12 cellular contexts compared by ENCODE assay signal in genomic region chr9:70587143-70587710, GRCh38.
DNase-seq lines count a peak whose midpoint lies in the region; ATAC-seq, FAIRE-seq and TF ChIP-seq lines count a peak whose summit lies in the region.
"Had no signal": no experiment of that assay in that cellular context is flagged by ENCODE, and none has a peak within 500 bp of the region (broad histone marks: within the 10 kb centered on the region; RNA-seq: fewer than 3 reads in every experiment).

No MANE protein-coding gene starts in this region.

- H3K4me1 ChIP-seq in kidney (ENCODE audit: control insufficient read depth in 1 of 2, insufficient read depth in 1 of 2, low read depth in 1 of 2, low read length in 2 of 2) (peaks cover 14 to 22% of the 10 kb centered on the region in 2 donors), subcutaneous abdominal adipose tissue (ENCODE audit: control insufficient read depth in 5 of 5, insufficient read depth in 5 of 5, low read length in 5 of 5) (peaks cover 0 to 28% (median 21%) of the 10 kb centered on the region in 5 donors), SJCRH30 (no peaks in the 10 kb centered on the region)

- no peaks in the 10 kb centered on the region for H3K36me3 Mint-ChIP-seq in T-helper 2 cell treated with Interferon-gamma antibody and Interleukin-4, amounts not matched to agents 5 μg/mL and 100 μg/mL, for 36 hours (ENCODE audit: low read depth)

- TF ChIP-seq CTCF in kidney (IDR thresholded peaks at IDR 0.05; ENCODE audit: borderline replicate concordance, extremely low read depth, insufficient read depth): no peak

- H3K9me3 Mint-ChIP-seq in T-helper 2 cell treated with Interferon-gamma antibody and Interleukin-4, amounts not matched to agents 5 μg/mL and 100 μg/mL, for 36 hours: no peaks in the 10 kb centered on the region

- H3K9ac ChIP-seq in kidney (ENCODE audit: low read length in 2 of 2): peak overlapping the region in 1 of 2 donors; percentile 38
- H3K9ac ChIP-seq in subcutaneous abdominal adipose tissue (ENCODE audit: low read length in 5 of 5): peak overlapping the region in 1 of 5 donors; percentile 27

- H3K9me3 ChIP-seq in kidney (ENCODE audit: control insufficient read depth in 1 of 2, low read length in 2 of 2) (no peaks in the 10 kb centered on the region), subcutaneous abdominal adipose tissue (ENCODE audit: control insufficient read depth in 5 of 5, low read length in 5 of 5) (no peaks in the 10 kb centered on the region), SJCRH30 (replicated peaks) (no peaks in the 10 kb centered on the region)

- ATAC-seq in GM21515 (IDR thresholded peaks at IDR 0.05; ENCODE audit: unreplicated experiment): no peak
- ATAC-seq in GM21576 (IDR thresholded peaks at IDR 0.05; ENCODE audit: unreplicated experiment): no peak

- no peaks in the 10 kb centered on the region for H3K27me3 ChIP-seq in subcutaneous abdominal adipose tissue (ENCODE audit: control insufficient read depth in 5 of 5, insufficient read depth in 4 of 5, low read length in 5 of 5)
- H3K27me3 ChIP-seq in SJCRH30: no peaks in the 10 kb centered on the region

- DNase-seq in HT1080 (ENCODE audit: low read depth) (peak; percentile 48), cerebellar nuclear complex (lab: John Stamatoyannopoulos, UW) (peak; percentile 17 to 79), kidney (no peak), SJCRH30 (no peak)
- no peak for DNase-seq in T-helper 2 cell treated with Interferon-gamma antibody and Interleukin-4, amounts not matched to agents 5 μg/mL and 100 μg/mL, for 36 hours (ENCODE audit: low spot score)
- DNase-seq: activated CD4-positive, alpha-beta T cell treated with anti-CD3 and anti-CD28 coated beads, Interleukin-2, amount 50 U/mL, for 48 hours; GDM1; NCI-H1105; stimulated activated CD4-positive, alpha-beta T cell treated with anti-CD3 and anti-CD28 coated beads, Interleukin-15, amount 100 ng/mL, for 24 hours had no signal

- H3K27ac ChIP-seq in kidney (ENCODE audit: low read depth in 2 of 2, low read length in 2 of 2) (peak overlapping the region; percentile 71 to 80), subcutaneous abdominal adipose tissue (ENCODE audit: low read depth, low read length) (peak overlapping the region; percentile 22), SJCRH30 (no peak overlapping the region)

- no peaks in the 10 kb centered on the region for H3K27me3 Mint-ChIP-seq in T-helper 2 cell treated with Interferon-gamma antibody and Interleukin-4, amounts not matched to agents 5 μg/mL and 100 μg/mL, for 36 hours (ENCODE audit: low read depth)

- H3K36me3 ChIP-seq in kidney (ENCODE audit: control insufficient read depth in 1 of 2, insufficient read depth in 2 of 2, low read length in 2 of 2) (peaks cover 2 to 4% of the 10 kb centered on the region in 2 donors), subcutaneous abdominal adipose tissue (ENCODE audit: control insufficient read depth in 5 of 5, insufficient read depth in 5 of 5, low read length in 5 of 5) (no peaks in the 10 kb centered on the region), SJCRH30 (no peaks in the 10 kb centered on the region)

- no peak overlapping the region for H3K27ac Mint-ChIP-seq in T-helper 2 cell treated with Interferon-gamma antibody and Interleukin-4, amounts not matched to agents 5 μg/mL and 100 μg/mL, for 36 hours

- no peaks in the 10 kb centered on the region for H3K4me1 Mint-ChIP-seq in T-helper 2 cell treated with Interferon-gamma antibody and Interleukin-4, amounts not matched to agents 5 μg/mL and 100 μg/mL, for 36 hours (ENCODE audit: low read depth)

- H3K4me3 ChIP-seq in kidney (ENCODE audit: low read length in 2 of 2) (no peak overlapping the region), subcutaneous abdominal adipose tissue (ENCODE audit: low read depth in 1 of 5, low read length in 5 of 5) (no peak overlapping the region), SJCRH30 (no peak overlapping the region)

- H3K4me3 Mint-ChIP-seq in T-helper 2 cell treated with Interferon-gamma antibody and Interleukin-4, amounts not matched to agents 5 μg/mL and 100 μg/mL, for 36 hours: no peak overlapping the region

- peak; percentile 13 for FAIRE-seq in kidney (lab: Jason Lieb, UNC)

- intact Hi-C loops in kidney (cut with DNase I): no loop called here

Comparison
In these comparisons a context has a peak if more than half of its experiments do, and no peak if none do; other contexts are left out.
1. DNase-seq: peak in HT1080 (single experiment) and cerebellar nuclear complex (2 of 2); none in kidney (single experiment), T-helper 2 cell treated with Interferon-gamma antibody and Interleukin-4, amounts not matched to agents 5 μg/mL and 100 μg/mL, for 36 hours (single experiment) and SJCRH30 (0 of 2).